13 cellular contexts compared by ENCODE assay signal in the genomic region with DNA sequence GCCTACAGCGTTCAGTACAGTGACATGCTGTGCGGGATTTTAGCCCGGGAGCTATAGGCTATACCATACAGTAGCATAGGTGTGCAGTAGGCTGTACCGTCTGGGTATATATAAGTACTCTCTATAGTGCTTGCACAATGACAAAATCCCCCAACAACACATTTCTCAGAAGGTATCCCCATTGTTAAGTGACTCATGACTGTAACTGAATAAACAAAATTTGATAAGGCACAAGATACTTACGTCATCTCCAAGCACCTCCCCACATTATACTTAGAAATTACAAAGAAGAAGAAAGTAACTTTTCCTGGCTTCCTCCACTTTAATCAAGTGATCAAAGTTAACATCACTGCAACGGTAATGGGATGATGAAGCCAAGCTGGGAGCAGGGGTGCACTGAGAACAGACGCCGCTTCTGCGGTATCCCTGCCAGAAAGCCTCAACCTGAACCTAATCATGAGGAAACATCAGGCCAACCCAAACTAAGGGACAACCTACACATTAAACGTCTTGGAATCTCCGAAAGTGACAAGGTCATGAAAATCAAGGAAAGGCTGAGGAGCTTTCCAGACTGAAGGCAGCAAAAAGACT. TPM values are rescaled to one million over a fixed set of nuclear protein-coding genes. Genes with fewer than 3 reads are reported as not detected.
A peak's percentile ranks its signal among the peaks of the same experiment; 100 is the strongest.
DNase-seq lines count a peak whose midpoint lies in the region; ATAC-seq, FAIRE-seq and TF ChIP-seq lines count a peak whose summit lies in the region.
"Had no signal": no experiment of that assay in that cellular context is flagged by ENCODE, and none has a peak within 500 bp of the region (broad histone marks: within the 10 kb centered on the region; RNA-seq: fewer than 3 reads in every experiment).

No MANE protein-coding gene starts in this region.

- ATAC-seq in HepG2, result no peak
- no peak for ATAC-seq in right lobe of liver
- ATAC-seq in GM21825 (IDR thresholded peaks at IDR 0.05; ENCODE audit: unreplicated experiment), result no peak
- no peak for ATAC-seq in activated CD8-positive, alpha-beta memory T cell treated with anti-CD3 and anti-CD28 coated beads, Interleukin-2, amount 10 ng/mL, durations not matched to agents 7 days and 5 days

- peaks cover 6% of the 10 kb centered on the region for H3K27me3 Mint-ChIP-seq in nephron (ENCODE audit: low read depth)
- peaks cover 2% of the 10 kb centered on the region for H3K27me3 Mint-ChIP-seq in activated CD8-positive, alpha-beta memory T cell treated with anti-CD3 and anti-CD28 coated beads, Interleukin-2, amount 10 ng/mL, durations not matched to agents 7 days and 5 days

- no peaks in the 10 kb centered on the region for H3K9me3 Mint-ChIP-seq in nephron
- no peaks in the 10 kb centered on the region for H3K9me3 Mint-ChIP-seq in activated CD8-positive, alpha-beta memory T cell treated with anti-CD3 and anti-CD28 coated beads, Interleukin-2, amount 10 ng/mL, durations not matched to agents 7 days and 5 days (ENCODE audit: low read depth)
- H3K9me3 Mint-ChIP-seq: activated T-helper 1 cell treated with anti-CD3 and anti-CD28 coated beads, Interleukin-12 subunit alpha, Interleukin-12 subunit beta, Interleukin-2, Interleukin-4 antibody, amounts not matched to agents 30 ng/mL and 10 ng/mL and 1 ng/mL, durations not matched to agents 14 hours and 24 hours and 36 hours; endodermal cell; naive thymus-derived CD8-positive, alpha-beta T cell had no signal

- H3K4me1 Mint-ChIP-seq in nephron, result peaks cover 63% of the 10 kb centered on the region
- peaks cover 8% of the 10 kb centered on the region for H3K4me1 Mint-ChIP-seq in activated CD8-positive, alpha-beta memory T cell treated with anti-CD3 and anti-CD28 coated beads, Interleukin-2, amount 10 ng/mL, durations not matched to agents 7 days and 5 days

- H2AFZ ChIP-seq in HepG2 (ENCODE audit: low read length) (no peak overlapping the region), hepatocyte (no peak overlapping the region)

- H3K36me3 ChIP-seq in HepG2 (replicated peaks in 1 of 2; ENCODE audit: control insufficient read depth in 1 of 2, insufficient read depth in 2 of 2, low read length in 2 of 2), result no peaks in the 10 kb centered on the region
- H3K36me3 ChIP-seq in right lobe of liver, result no peaks in the 10 kb centered on the region
- no peaks in the 10 kb centered on the region for H3K36me3 ChIP-seq in brain microvascular endothelial cell (replicated peaks)
- no peaks in the 10 kb centered on the region for H3K36me3 ChIP-seq in hepatocyte (replicated peaks; ENCODE audit: insufficient read depth, low read depth)

- POLR2A ChIA-PET in HepG2 (lab: Yijun Ruan, JAX), result interaction anchor here (1.1 to 1.8 kb wide), 3 partner anchors 91 to 207 kb away, joined by 3 to 6 read pairs (median 5); no protein-coding TSS in a partner anchor

- DNase-seq in HepG2 (ENCODE audit: low spot score), result no peak
- no peak for DNase-seq in right lobe of liver
- DNase-seq in brain microvascular endothelial cell, result peak; percentile 53
- DNase-seq in effector CD8-positive, alpha-beta T cell (lab: John Stamatoyannopoulos, UW), result no peak
- DNase-seq in hepatocyte (ENCODE audit: low spot score), result no peak
- DNase-seq in activated CD8-positive, alpha-beta memory T cell treated with anti-CD3 and anti-CD28 coated beads, Interleukin-2, amount 10 ng/mL, durations not matched to agents 7 days and 5 days, result no peak
- DNase-seq: NCI-H187 treated with DMSO at 0.1 percent for 48 hours had no signal

- H3K9ac ChIP-seq in HepG2 (ENCODE audit: insufficient read depth, low read depth, low read length), result no peak overlapping the region

- no peak overlapping the region for H3K27ac ChIP-seq in HepG2 (ENCODE audit: extremely low read length, insufficient read depth, low read length)
- no peak overlapping the region for H3K27ac ChIP-seq in right lobe of liver
- H3K27ac ChIP-seq in brain microvascular endothelial cell, result no peak overlapping the region
- H3K27ac ChIP-seq in hepatocyte, result no peak overlapping the region

- TF ChIP-seq EP300 in HepG2 (IDR thresholded peaks at IDR 0.05; ENCODE audit: low read depth in 2 of 2, low read length in 2 of 2) (no peak), HepG2 (CRISPR knock-in tag; IDR thresholded peaks at IDR 0.05; ENCODE audit: borderline replicate concordance) (no peak)

- no TSS peak for BruUV-seq in HepG2 (replicated peaks; lab: Mats Ljungman, UMichigan)

- no peaks in the 10 kb centered on the region for H3K79me2 ChIP-seq in HepG2 (ENCODE audit: insufficient read depth, low read length)
- no peaks in the 10 kb centered on the region for H3K79me2 ChIP-seq in hepatocyte

- in situ Hi-C loops in HepG2 (cut with HindIII; ENCODE audit: extremely low pct_ligation_motif_present, low pct_unique_long_range_greater_than_20kb) (loop anchor here (5.0 kb wide), 2 partner anchors 106 to 201 kb away; no protein-coding TSS in a partner anchor), brain microvascular endothelial cell (cut with HindIII; ENCODE audit: low pct_ligation_motif_present, low sequenced_read_pairs) (no loop called here)

- CTCF ChIA-PET in HepG2 (lab: Yijun Ruan, JAX; ENCODE audit: low intra/inter-chr PET ratio, low total read pairs), result interaction anchor here (1.1 to 1.6 kb wide), 3 partner anchors 200 to 207 kb away, joined by 4 to 7 read pairs (median 7); no protein-coding TSS in a partner anchor
- CTCF ChIA-PET in activated CD8-positive, alpha-beta memory T cell treated with anti-CD3 and anti-CD28 coated beads, Interleukin-2, amount 10 ng/mL, durations not matched to agents 7 days and 5 days (lab: Charles Lee), result interaction anchor here (0.9 to 4.0 kb wide), 13 partner anchors 9 to 217 kb away, joined by 3 to 36 read pairs (median 4); partner anchors contain the start of gene TNS1

- no peaks in the 10 kb centered on the region for H3K9me3 ChIP-seq in HepG2 (ENCODE audit: low read length)
- no peaks in the 10 kb centered on the region for H3K9me3 ChIP-seq in right lobe of liver
- H3K9me3 ChIP-seq in hepatocyte (ENCODE audit: low read depth), result no peaks in the 10 kb centered on the region
- H3K9me3 ChIP-seq: testis had no signal

- WGBS in HepG2 (ENCODE audit: low lambda C conversion rate), result 31% methylated on average over 11 of the region's 11 CpGs
- WGBS in right lobe of liver (ENCODE audit: insufficient coverage, low coverage, low lambda C conversion rate, missing lambda C conversion rate), result 68% methylated on average over 11 of the region's 11 CpGs
- 77% methylated on average over 11 of the region's 11 CpGs for WGBS in hepatocyte (ENCODE audit: low lambda C conversion rate, missing lambda C conversion rate)

- H3K4me3 Mint-ChIP-seq in nephron, result no peak overlapping the region
- H3K4me3 Mint-ChIP-seq in activated CD8-positive, alpha-beta memory T cell treated with anti-CD3 and anti-CD28 coated beads, Interleukin-2, amount 10 ng/mL, durations not matched to agents 7 days and 5 days, result no peak overlapping the region
- H3K4me3 Mint-ChIP-seq: activated T-helper 1 cell treated with anti-CD3 and anti-CD28 coated beads, Interleukin-12 subunit alpha, Interleukin-12 subunit beta, Interleukin-2, Interleukin-4 antibody, amounts not matched to agents 30 ng/mL and 10 ng/mL and 1 ng/mL, durations not matched to agents 14 hours and 24 hours and 36 hours; endodermal cell; naive thymus-derived CD8-positive, alpha-beta T cell had no signal

- no peaks in the 10 kb centered on the region for H3K9me2 ChIP-seq in hepatocyte (replicated peaks; ENCODE audit: insufficient read depth)

- H3K27me3 ChIP-seq in HepG2 (ENCODE audit: control insufficient read depth in 1 of 2, insufficient read depth in 2 of 2, low read length in 2 of 2), result peaks cover 9 to 40% of the 10 kb centered on the region in 2 experiments; a peak in 4 of 5 replicates
- H3K27me3 ChIP-seq in right lobe of liver, result no peaks in the 10 kb centered on the region
- H3K27me3 ChIP-seq in brain microvascular endothelial cell (replicated peaks), result no peaks in the 10 kb centered on the region
- no peaks in the 10 kb centered on the region for H3K27me3 ChIP-seq in hepatocyte
- H3K27me3 ChIP-seq: testis had no signal

- FAIRE-seq in HepG2 (lab: Jason Lieb, UNC), result no peak

- intact Hi-C loops in HepG2 (cut with micrococcal nuclease; ENCODE audit: unreplicated experiment) (no loop called here), right lobe of liver (cut with DNase I) (loop anchor here (5.0 to 10.0 kb wide), 2 partner anchors 108 to 206 kb away; no protein-coding TSS in a partner anchor)

- H3K4me3 ChIP-seq in HepG2 (replicated peaks in 1 of 3; ENCODE audit: insufficient read depth in 1 of 3, low read depth in 2 of 3, low read length in 3 of 3) (no peak overlapping the region), right lobe of liver (no peak overlapping the region), brain microvascular endothelial cell (ENCODE audit: low read depth, low read length) (no peak overlapping the region), hepatocyte (no peak overlapping the region)
- H3K4me3 ChIP-seq: testis had no signal

- no peaks in the 10 kb centered on the region for H3K36me3 Mint-ChIP-seq in nephron (ENCODE audit: low read depth)
- no peaks in the 10 kb centered on the region for H3K36me3 Mint-ChIP-seq in activated CD8-positive, alpha-beta memory T cell treated with anti-CD3 and anti-CD28 coated beads, Interleukin-2, amount 10 ng/mL, durations not matched to agents 7 days and 5 days
- H3K36me3 Mint-ChIP-seq: naive thymus-derived CD8-positive, alpha-beta T cell had no signal

- no peaks in the 10 kb centered on the region for H4K20me1 ChIP-seq in HepG2 (ENCODE audit: insufficient read depth, low read length)
- H4K20me1 ChIP-seq in hepatocyte (ENCODE audit: insufficient read depth, poor library complexity, severe bottlenecking), result peaks cover 2% of the 10 kb centered on the region

- no peak for TF ChIP-seq RAD21 in HepG2 (CRISPR knock-in tag; IDR thresholded peaks at IDR 0.05)

- H3K4me1 ChIP-seq in HepG2 (ENCODE audit: insufficient read depth, low read length) (peaks cover 23% of the 10 kb centered on the region), right lobe of liver (peaks cover 0 to 7% (median 2%) of the 10 kb centered on the region in 4 donors), hepatocyte (ENCODE audit: insufficient read depth) (peaks cover 17% of the 10 kb centered on the region)

- TF ChIP-seq CTCF in HepG2 (CRISPR knock-in tag; IDR thresholded peaks at IDR 0.05) (no peak), right lobe of liver (IDR thresholded peaks at IDR 0.05) (no peak), brain microvascular endothelial cell (IDR thresholded peaks at IDR 0.05; ENCODE audit: low read depth, low read length, missing control alignments) (no peak), nephron (IDR thresholded peaks at IDR 0.05; ENCODE audit: unreplicated experiment in 3 of 3) (no peak), hepatocyte (IDR thresholded peaks at IDR 0.05; ENCODE audit: poor library complexity) (no peak)

- no peak overlapping the region for H3K4me2 ChIP-seq in HepG2 (ENCODE audit: low read depth, low read length)
- no peak overlapping the region for H3K4me2 ChIP-seq in hepatocyte

- TF ChIP-seq POLR2A in HepG2 (IDR thresholded peaks at IDR 0.05; ENCODE audit: insufficient read depth in 1 of 2, low read depth in 2 of 2, low read length in 2 of 2) (no peak), right lobe of liver (IDR thresholded peaks at IDR 0.05) (no peak)

- H3K27ac Mint-ChIP-seq in nephron, result peak overlapping the region in 2 of 3 experiments; percentile 2 to 21
- H3K27ac Mint-ChIP-seq in activated CD8-positive, alpha-beta memory T cell treated with anti-CD3 and anti-CD28 coated beads, Interleukin-2, amount 10 ng/mL, durations not matched to agents 7 days and 5 days, result no peak overlapping the region
- H3K27ac Mint-ChIP-seq: activated T-helper 1 cell treated with anti-CD3 and anti-CD28 coated beads, Interleukin-12 subunit alpha, Interleukin-12 subunit beta, Interleukin-2, Interleukin-4 antibody, amounts not matched to agents 30 ng/mL and 10 ng/mL and 1 ng/mL, durations not matched to agents 14 hours and 24 hours and 36 hours; endodermal cell had no signal

RNA-seq across cellular contexts. Expression of gene TNS1, which starts 9.6 kb away (rescaled TPM):
- total RNA-seq in HepG2 (2016; rRNA removed; fragmentation: Illumina TruSeq; extraction: Trizol) (1.9 TPM in 2 replicates), right lobe of liver (100 to 1,000 TPM in 3 of 6 experiments, 10 to 100 TPM in 3; 68.4 to 209 (median 99.2) TPM), hepatocyte (22.9 and 27.6 TPM in 2 replicates)
- 0.51 and 0.71 TPM in 2 replicates for total RNA-seq in HepG2 (2016; cell fraction: cytosol; rRNA removed; fragmentation: Illumina TruSeq; extraction: Trizol; ENCODE audit: low read depth)
- 1.1 and 1.7 TPM in 2 replicates for total RNA-seq in HepG2 (2016; cell fraction: insoluble cytoplasmic fraction; rRNA removed; fragmentation: Illumina TruSeq; extraction: Trizol)
- 1.9 and 2.2 TPM in 2 replicates for total RNA-seq in HepG2 (2016; cell fraction: membrane; rRNA removed; fragmentation: Illumina TruSeq; extraction: Trizol)
- total RNA-seq in HepG2 (2016; cell fraction: nucleus; rRNA removed; fragmentation: Illumina TruSeq; extraction: Trizol), result 3.7 and 4.7 TPM in 2 replicates
- polyA plus RNA-seq in HepG2 (2011; rRNA removed) (118 and 127 TPM in 2 replicates), hepatocyte (16.2 TPM in 2 replicates)
- 72.1 and 78.8 TPM in 2 replicates for polyA plus RNA-seq in HepG2 (2011; cell fraction: cytosol; rRNA removed)
- 302 and 373 TPM in 2 replicates for polyA plus RNA-seq in HepG2 (2011; cell fraction: nucleus; rRNA removed)
- polyA plus RNA-seq in HepG2 (2012), result 63.6 and 87.8 TPM in 2 replicates
- polyA plus RNA-seq in HepG2 (2016; cell fraction: cytosol; fragmentation: Illumina TruSeq; extraction: Trizol; ENCODE audit: low read depth), result 0.35 and 0.62 TPM in 2 replicates
- 1.3 and 1.7 TPM in 2 replicates for polyA plus RNA-seq in HepG2 (2016; cell fraction: insoluble cytoplasmic fraction; fragmentation: Illumina TruSeq; extraction: Trizol; ENCODE audit: low read depth)
- polyA plus RNA-seq in HepG2 (2016; cell fraction: membrane; fragmentation: Illumina TruSeq; extraction: Trizol; ENCODE audit: low read depth), result 0.73 and 0.90 TPM in 2 replicates
- polyA plus RNA-seq in HepG2 (2016; cell fraction: nucleus; fragmentation: Illumina TruSeq; extraction: Trizol; ENCODE audit: insufficient read depth, low read depth), result 1.9 and 2.0 TPM in 2 replicates
- polyA minus RNA-seq in HepG2 (2011; rRNA and poly(A)+ RNA removed; ENCODE audit: low replicate concordance), result 3.6 and 445 TPM in 2 replicates
- 116 and 155 TPM in 2 replicates for polyA minus RNA-seq in HepG2 (2011; cell fraction: cytosol; rRNA and poly(A)+ RNA removed)
- polyA minus RNA-seq in HepG2 (2011; cell fraction: nucleus; rRNA and poly(A)+ RNA removed), result 504 and 544 TPM in 2 replicates
- total RNA-seq in activated CD8-positive, alpha-beta memory T cell treated with anti-CD3 and anti-CD28 coated beads, Interleukin-2, amount 10 ng/mL, durations not matched to agents 7 days and 5 days, result 1 to 10 TPM; 1.4 to 4.4 TPM
- polyA plus RNA-seq: naive thymus-derived CD8-positive, alpha-beta T cell had no signal
